Comparison of ENCODE assay signal across 22 cellular contexts in the genomic region with DNA sequence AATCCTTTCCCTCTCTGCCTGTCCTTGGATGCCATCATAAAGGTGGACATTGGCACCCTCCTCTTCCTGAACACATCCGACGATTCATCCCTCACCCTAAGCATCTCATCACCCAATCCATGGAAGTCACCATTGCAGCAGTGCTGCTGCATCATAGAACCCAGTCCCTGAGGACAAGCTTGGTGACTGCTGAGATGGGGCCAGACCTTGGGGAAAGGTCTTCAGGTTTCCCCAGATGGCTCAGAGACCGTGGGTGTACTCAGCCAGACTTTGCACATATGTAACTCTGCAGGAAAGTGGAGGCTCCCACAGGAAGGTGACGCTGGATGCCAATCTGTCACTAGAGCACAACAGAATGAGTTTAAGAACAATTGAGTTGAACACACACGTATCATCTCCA.
"Had no signal": no experiment of that assay in that cellular context is flagged by ENCODE, and none has a peak within 500 bp of the region (broad histone marks: within the 10 kb centered on the region; RNA-seq: fewer than 3 reads in every experiment).

No MANE protein-coding gene starts in this region.

- FAIRE-seq: keratinocyte had no signal

- H3K4me3 ChIP-seq: left ventricle myocardium inferior, lung, ovary, right atrium auricular region, right lobe of liver, smooth muscle cell, stomach, thyroid gland, transverse colon, upper lobe of left lung, vagina had no signal

- H3K27me3 ChIP-seq: ovary, right atrium auricular region, right lobe of liver, stomach, testis, thyroid gland, transverse colon, upper lobe of left lung, vagina had no signal

- H3K27ac ChIP-seq: left ventricle myocardium inferior, ovary, right atrium auricular region, right lobe of liver, stomach, testis, thyroid gland, transverse colon, upper lobe of left lung, vagina had no signal

- H3K9me3 ChIP-seq: left ventricle myocardium inferior, ovary, right atrium auricular region, right lobe of liver, stomach, testis, thyroid gland, transverse colon, vagina had no signal

- H3K36me3 ChIP-seq: left ventricle myocardium inferior, ovary, right atrium auricular region, right lobe of liver, stomach, thyroid gland, transverse colon, upper lobe of left lung, vagina had no signal

- DNase-seq: hippocampal formation; left ventricle myocardium inferior; mesendoderm; naive B cell; natural killer cell; nephron progenitor cell; ovary; right lobe of liver; stimulated activated CD4-positive, alpha-beta T cell treated with anti-CD3 and anti-CD28 coated beads, Interleukin-1b, Interleukin-23, amount 100 ng/mL, for 48 hours; stimulated activated CD4-positive, alpha-beta T cell treated with anti-CD3 and anti-CD28 coated beads, Interleukin-4, amount 100 ng/mL, for 1 hour; stimulated activated naive B cell treated with anti-CD40 and anti-IgM and Interleukin-4, amounts not matched to agents 10 μg/mL and 1 μg/mL and 100 μg/mL, for 72 hours; stimulated activated naive CD8-positive, alpha-beta T cell treated with anti-CD3 and anti-CD28 coated beads, Interleukin-15, Interleukin-2, amounts not matched to agents 100 U/mL and 50 U/mL, for 24 hours; stomach; testis; thyroid gland; transverse colon had no signal

- H3K4me1 ChIP-seq: left ventricle myocardium inferior, right atrium auricular region, right lobe of liver, stomach, testis, thyroid gland, transverse colon, upper lobe of left lung, vagina had no signal
